ENCODE assay signal across 8 cellular contexts in genomic region chr14:106843951-106844483, GRCh38.
DNase-seq lines count a peak whose midpoint lies in the region; TF ChIP-seq lines count a peak whose summit lies in the region.

No MANE protein-coding gene starts in this region.

- H3K9me2 ChIP-seq in OCI-LY7 (ENCODE audit: insufficient read depth, low read length): no peaks in the 10 kb centered on the region

- POLR2A ChIA-PET in OCI-LY7 (lab: Charles Lee): interaction anchor here (0.7 to 3.3 kb wide), 4 partner anchors 26 to 34 kb away, joined by 4 to 15 read pairs (median 4); no protein-coding TSS in a partner anchor

- DNase-seq in NCI-H1105 treated with DMSO at 0.1 percent for 48 hours (lab: John Stamatoyannopoulos, UW) (peak; percentile 13), NCI-H1105 (lab: John Stamatoyannopoulos, UW) (no peak), OCI-LY7 (ENCODE audit: low spot score) (peak; percentile 63), adrenal gland (peak in 2 of 7 donors; percentile 23 to 40), cerebellar cortex (ENCODE audit: low spot score) (no peak), islet precursor cell (no peak), NCI-H1436 (lab: John Stamatoyannopoulos, UW) (no peak)

- no peaks in the 10 kb centered on the region for H3K36me3 ChIP-seq in OCI-LY7 (ENCODE audit: insufficient read depth, low read length)
- no peaks in the 10 kb centered on the region for H3K36me3 ChIP-seq in adrenal gland (replicated peaks in 1 of 2)
- no peaks in the 10 kb centered on the region for H3K36me3 ChIP-seq in mucosa of stomach (ENCODE audit: control insufficient read depth, insufficient read depth, low read length)

- H3K27me3 ChIP-seq in adrenal gland: no peaks in the 10 kb centered on the region
- no peaks in the 10 kb centered on the region for H3K27me3 ChIP-seq in mucosa of stomach (ENCODE audit: control insufficient read depth, insufficient read depth, low read length)

- WGBS in adrenal gland, 4 donors: 41 to 59% (median 44%) methylated on average over 14 of the region's 14 CpGs

- H3K4me3 ChIP-seq in OCI-LY7 (ENCODE audit: low read depth, low read length, poor library complexity, severe bottlenecking): peak overlapping the region; percentile 87
- peak overlapping the region in 3 of 4 donors; percentile 0 to 47 (median 5) for H3K4me3 ChIP-seq in adrenal gland
- peak overlapping the region; percentile 54 for H3K4me3 ChIP-seq in mucosa of stomach (ENCODE audit: low read length)

- TSS peak; percentile 26 for BruUV-seq in OCI-LY7 (replicated peaks; lab: Mats Ljungman, UMichigan)

- H2AFZ ChIP-seq in OCI-LY7 (ENCODE audit: low read length): peak overlapping the region; percentile 47; the same call in 1 of the 2 replicates

- H3K9ac ChIP-seq in mucosa of stomach (ENCODE audit: low read length): peak overlapping the region; percentile 87

- intact Hi-C loops in OCI-LY7 (cut with micrococcal nuclease; ENCODE audit: unreplicated experiment): loop anchor here (1.0 kb wide), 2 partner anchors 14 to 28 kb away; no protein-coding TSS in a partner anchor
- intact Hi-C loops in adrenal gland (cut with DNase I): no loop called here

- H3K4me1 ChIP-seq in OCI-LY7 (ENCODE audit: insufficient read depth, low read length, poor library complexity, severe bottlenecking): peaks cover 62% of the 10 kb centered on the region
- H3K4me1 ChIP-seq in adrenal gland (replicated peaks in 1 of 2): peaks cover 8 to 15% of the 10 kb centered on the region in 2 donors
- H3K4me1 ChIP-seq in mucosa of stomach (ENCODE audit: control insufficient read depth, insufficient read depth, low read length): peaks cover 40% of the 10 kb centered on the region

- no peak for TF ChIP-seq POLR2A in adrenal gland (IDR thresholded peaks at IDR 0.05)

- H3K79me2 ChIP-seq in OCI-LY7 (ENCODE audit: insufficient read depth, low read depth, low read length): peaks cover 51% of the 10 kb centered on the region

- no peaks in the 10 kb centered on the region for H4K20me1 ChIP-seq in OCI-LY7 (ENCODE audit: insufficient read depth, low read length)

- CTCF ChIA-PET in OCI-LY7 (lab: Charles Lee; ENCODE audit: unreplicated experiment): interaction anchor here (2.5 to 3.3 kb wide), 2 partner anchors 13 to 29 kb away, joined by 22 to 24 read pairs; no protein-coding TSS in a partner anchor

- H3K9me3 ChIP-seq in OCI-LY7 (ENCODE audit: low read length) (no peaks in the 10 kb centered on the region), adrenal gland (replicated peaks in 1 of 3) (no peaks in the 10 kb centered on the region), mucosa of stomach (ENCODE audit: control insufficient read depth, low read length) (no peaks in the 10 kb centered on the region)

- H3K4me2 ChIP-seq in OCI-LY7 (ENCODE audit: low read length): peak overlapping the region; percentile 93

- H3K27ac ChIP-seq in OCI-LY7 (ENCODE audit: low read depth, low read length, poor library complexity, severe bottlenecking) (peak overlapping the region; percentile 98), adrenal gland (peak overlapping the region; percentile 24 to 91 (median 71))

- no peak for TF ChIP-seq CTCF in OCI-LY7 (conservative IDR thresholded peaks at IDR 0.05; ENCODE audit: low read length)
- TF ChIP-seq CTCF in adrenal gland (IDR thresholded peaks at IDR 0.05): no peak

Comparison
In these comparisons a context has a peak if more than half of its experiments do, and no peak if none do; other contexts are left out.
1. DNase-seq: peak in NCI-H1105 treated with DMSO at 0.1 percent for 48 hours (single experiment) and OCI-LY7 (single experiment); none in NCI-H1105 (single experiment), cerebellar cortex (single experiment), islet precursor cell (single experiment) and NCI-H1436 (single experiment).
2. H3K4me3 ChIP-seq: peak in every context shown above with its lines; median percentile 87 in OCI-LY7; 54 in mucosa of stomach; 5 in adrenal gland.